Comparison of ENCODE assay signal across 11 cellular contexts in the genomic region with DNA sequence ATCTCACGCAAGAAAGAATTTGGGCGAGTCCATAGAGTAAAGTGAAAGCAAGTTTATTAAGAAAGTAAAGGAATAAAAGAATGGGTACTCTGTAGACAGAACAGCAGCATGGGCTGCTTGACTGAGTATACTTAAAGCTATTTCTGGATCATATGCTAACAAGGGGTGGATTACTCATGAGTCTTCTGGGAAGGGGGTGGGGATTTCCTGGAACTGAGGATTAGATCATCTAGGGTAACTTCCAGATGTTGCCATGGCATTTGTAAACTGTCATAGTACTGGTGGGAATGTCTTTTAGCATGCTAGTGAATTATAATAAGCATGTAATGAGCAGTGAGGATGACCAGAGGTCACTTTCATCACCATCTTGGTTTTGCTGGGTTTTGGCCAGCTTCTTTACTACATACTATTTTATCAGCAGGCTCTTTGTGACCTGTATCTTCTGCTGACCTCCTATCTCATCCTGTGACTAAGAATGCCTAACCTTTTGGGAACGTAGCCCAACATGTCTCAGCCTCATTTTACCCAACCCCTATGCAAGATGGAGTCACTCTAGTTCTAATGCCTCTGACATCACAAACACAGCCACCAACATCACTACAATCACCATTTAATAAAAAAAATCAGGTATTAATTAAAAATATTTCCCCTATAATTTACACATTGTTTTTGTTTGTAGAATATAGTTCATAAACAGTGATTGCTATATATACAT.
DNase-seq lines count a peak whose midpoint lies in the region; ATAC-seq and TF ChIP-seq lines count a peak whose summit lies in the region.
"Had no signal": no experiment of that assay in that cellular context is flagged by ENCODE, and none has a peak within 500 bp of the region (broad histone marks: within the 10 kb centered on the region; RNA-seq: fewer than 3 reads in every experiment).

No MANE protein-coding gene starts in this region.

- TF ChIP-seq POLR2A in esophagus squamous epithelium (IDR thresholded peaks at IDR 0.05) = no peak

- 37 to 38% methylated on average over 3 of the region's 3 CpGs for WGBS in esophagus squamous epithelium, 2 donors

- no peaks in the 10 kb centered on the region for H3K27me3 ChIP-seq in esophagus squamous epithelium
- H3K27me3 ChIP-seq: BLaER1 treated with 17β-estradiol and CSF1 and Interleukin-3, amounts not matched to agents 10 nM and 100 nM; uterus had no signal

- H3K4me1 ChIP-seq in esophagus squamous epithelium = no peaks in the 10 kb centered on the region
- H3K4me1 ChIP-seq: uterus had no signal

- intact Hi-C loops in left cardiac atrium (cut with DNase I) (no loop called here), esophagus squamous epithelium (cut with DNase I) (no loop called here)

- H3K4me3 ChIP-seq in WI38 (ENCODE audit: low read depth, low read length) = peak overlapping the region; percentile 40
- no peak overlapping the region for H3K4me3 ChIP-seq in esophagus squamous epithelium
- H3K4me3 ChIP-seq: BLaER1 treated with 17β-estradiol and CSF1 and Interleukin-3, amounts not matched to agents 10 nM and 100 nM; uterus had no signal

- no peaks in the 10 kb centered on the region for H3K9me3 ChIP-seq in esophagus squamous epithelium
- H3K9me3 ChIP-seq: uterus had no signal

- peak; percentile 38 to 41 for ATAC-seq in activated CD4-positive, CD25-positive, alpha-beta regulatory T cell treated with anti-CD3 and anti-CD28 coated beads, Interleukin-2, amount 50 U/mL, for 24 hours
- peak; percentile 41 to 100 for ATAC-seq in left cardiac atrium
- ATAC-seq in stimulated activated naive B cell treated with anti-CD40 and anti-IgM and Interleukin-4, amounts not matched to agents 10 μg/mL and 1 μg/mL and 100 μg/mL, for 72 hours (replicated peaks) = peak; percentile 27 to 48
- ATAC-seq in GM18511 (IDR thresholded peaks at IDR 0.05; ENCODE audit: unreplicated experiment) = no peak
- ATAC-seq in GM21360 (IDR thresholded peaks at IDR 0.05; ENCODE audit: unreplicated experiment) = no peak
- ATAC-seq: naive thymus-derived CD8-positive, alpha-beta T cell had no signal

- H3K36me3 ChIP-seq in esophagus squamous epithelium = no peaks in the 10 kb centered on the region
- H3K36me3 ChIP-seq: BLaER1 treated with 17β-estradiol and CSF1 and Interleukin-3, amounts not matched to agents 10 nM and 100 nM; uterus had no signal

- no peak for TF ChIP-seq CTCF in WI38 (IDR thresholded peaks at IDR 0.05; ENCODE audit: low read depth, low read length)
- TF ChIP-seq CTCF in esophagus squamous epithelium (IDR thresholded peaks at IDR 0.05) = no peak

- H3K27me3 Mint-ChIP-seq in stimulated activated naive B cell treated with anti-CD40 and anti-IgM and Interleukin-4, amounts not matched to agents 10 μg/mL and 1 μg/mL and 100 μg/mL, for 72 hours = no peaks in the 10 kb centered on the region
- H3K27me3 Mint-ChIP-seq: naive thymus-derived CD8-positive, alpha-beta T cell had no signal

- H3K4me3 Mint-ChIP-seq in stimulated activated naive B cell treated with anti-CD40 and anti-IgM and Interleukin-4, amounts not matched to agents 10 μg/mL and 1 μg/mL and 100 μg/mL, for 72 hours = no peak overlapping the region
- H3K4me3 Mint-ChIP-seq: naive thymus-derived CD8-positive, alpha-beta T cell had no signal

- no peaks in the 10 kb centered on the region for H3K4me1 Mint-ChIP-seq in stimulated activated naive B cell treated with anti-CD40 and anti-IgM and Interleukin-4, amounts not matched to agents 10 μg/mL and 1 μg/mL and 100 μg/mL, for 72 hours
- H3K4me1 Mint-ChIP-seq: naive thymus-derived CD8-positive, alpha-beta T cell had no signal

- peak overlapping the region in 2 of 4 donors; percentile 14 to 54 for H3K27ac ChIP-seq in esophagus squamous epithelium
- H3K27ac ChIP-seq: uterus had no signal

- no peaks in the 10 kb centered on the region for H3K36me3 Mint-ChIP-seq in stimulated activated naive B cell treated with anti-CD40 and anti-IgM and Interleukin-4, amounts not matched to agents 10 μg/mL and 1 μg/mL and 100 μg/mL, for 72 hours
- H3K36me3 Mint-ChIP-seq: naive thymus-derived CD8-positive, alpha-beta T cell had no signal

- H3K9me3 Mint-ChIP-seq in stimulated activated naive B cell treated with anti-CD40 and anti-IgM and Interleukin-4, amounts not matched to agents 10 μg/mL and 1 μg/mL and 100 μg/mL, for 72 hours = peaks cover 0 to 1% of the 10 kb centered on the region in 2 donors

- no peak overlapping the region for H3K27ac Mint-ChIP-seq in stimulated activated naive B cell treated with anti-CD40 and anti-IgM and Interleukin-4, amounts not matched to agents 10 μg/mL and 1 μg/mL and 100 μg/mL, for 72 hours
- H3K27ac Mint-ChIP-seq: naive thymus-derived CD8-positive, alpha-beta T cell had no signal

- no peak for DNase-seq in activated CD4-positive, CD25-positive, alpha-beta regulatory T cell (lab: John Stamatoyannopoulos, UW)
- DNase-seq in left cardiac atrium = peak; percentile 33
- DNase-seq in stimulated activated naive B cell treated with anti-CD40 and anti-IgM and Interleukin-4, amounts not matched to agents 10 μg/mL and 1 μg/mL and 100 μg/mL, for 72 hours = no peak
- DNase-seq in esophagus squamous epithelium (lab: John Stamatoyannopoulos, UW) = no peak
- DNase-seq: naive thymus-derived CD8-positive, alpha-beta T cell; uterus had no signal

Comparison
In these comparisons a context has a peak if more than half of its experiments do, and no peak if none do; other contexts are left out.
1. ATAC-seq: peak in activated CD4-positive, CD25-positive, alpha-beta regulatory T cell treated with anti-CD3 and anti-CD28 coated beads, Interleukin-2, amount 50 U/mL, for 24 hours (2 of 2), left cardiac atrium (2 of 2) and stimulated activated naive B cell treated with anti-CD40 and anti-IgM and Interleukin-4, amounts not matched to agents 10 μg/mL and 1 μg/mL and 100 μg/mL, for 72 hours (2 of 2); none in GM18511 (single experiment) and GM21360 (single experiment).